ENCODE assay signal across 10 cellular contexts in the genomic region with DNA sequence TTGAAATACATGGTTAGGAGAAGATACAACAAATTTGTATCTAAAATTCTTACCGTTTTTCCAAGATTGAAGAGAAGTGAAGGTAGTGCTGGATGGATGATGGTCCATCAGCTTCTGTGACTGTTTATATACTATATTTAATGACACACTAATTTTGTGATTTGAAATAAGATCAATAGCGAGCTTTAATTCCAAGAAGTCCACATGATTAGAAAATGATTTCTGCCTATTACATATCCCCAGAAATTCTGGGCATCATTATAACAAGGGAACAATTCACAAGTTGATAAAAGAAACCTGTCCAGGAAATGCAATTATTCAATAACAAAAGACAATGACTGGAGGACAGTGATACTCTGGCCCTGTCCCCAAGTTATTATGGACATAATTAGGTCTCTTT. TPM values are rescaled to one million over a fixed set of nuclear protein-coding genes. Genes with fewer than 3 reads are reported as not detected.
"Had no signal": no experiment of that assay in that cellular context is flagged by ENCODE, and none has a peak within 500 bp of the region (broad histone marks: within the 10 kb centered on the region; RNA-seq: fewer than 3 reads in every experiment).

A gene with protein sequence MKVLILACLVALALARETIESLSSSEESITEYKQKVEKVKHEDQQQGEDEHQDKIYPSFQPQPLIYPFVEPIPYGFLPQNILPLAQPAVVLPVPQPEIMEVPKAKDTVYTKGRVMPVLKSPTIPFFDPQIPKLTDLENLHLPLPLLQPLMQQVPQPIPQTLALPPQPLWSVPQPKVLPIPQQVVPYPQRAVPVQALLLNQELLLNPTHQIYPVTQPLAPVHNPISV (minus strand): TSS at position 101 of the 400 bp plus-strand sequence. CDS start 4,733 bp downstream, outside the sequence.

- ATAC-seq: GM23338 had no signal

- H2AFZ ChIP-seq: GM23248, GM23338 had no signal

- H3K4me3 ChIP-seq: GM23248, GM23338 had no signal

- H3K9ac ChIP-seq: GM23248 had no signal

- FAIRE-seq: H1, H54 had no signal

- H3K4me2 ChIP-seq: GM23338 had no signal

- H3K4me1 Mint-ChIP-seq: GM23338, H9 had no signal

- H3K27ac ChIP-seq: GM23248 had no signal

- H3K27ac Mint-ChIP-seq: GM23338, H9, HFFc6 had no signal

- H3K9me3 Mint-ChIP-seq: GM23338, H9 had no signal

- DNase-seq: GM23248, GOT3, H7, H9, HCEC 1CT, HFFc6 had no signal

- H3K4me3 Mint-ChIP-seq: GM23338, H9, HFFc6 had no signal

RNA-seq across cellular contexts. Expression of the gene that starts here (rescaled TPM):
- total RNA-seq: GM23248, GM23338, H1, H4, H7, H9, HFFc6 had no signal
- polyA plus RNA-seq: GM23248, GM23338, H1 had no signal
